ENCODE assay signal across 8 cellular contexts in the genomic region with DNA sequence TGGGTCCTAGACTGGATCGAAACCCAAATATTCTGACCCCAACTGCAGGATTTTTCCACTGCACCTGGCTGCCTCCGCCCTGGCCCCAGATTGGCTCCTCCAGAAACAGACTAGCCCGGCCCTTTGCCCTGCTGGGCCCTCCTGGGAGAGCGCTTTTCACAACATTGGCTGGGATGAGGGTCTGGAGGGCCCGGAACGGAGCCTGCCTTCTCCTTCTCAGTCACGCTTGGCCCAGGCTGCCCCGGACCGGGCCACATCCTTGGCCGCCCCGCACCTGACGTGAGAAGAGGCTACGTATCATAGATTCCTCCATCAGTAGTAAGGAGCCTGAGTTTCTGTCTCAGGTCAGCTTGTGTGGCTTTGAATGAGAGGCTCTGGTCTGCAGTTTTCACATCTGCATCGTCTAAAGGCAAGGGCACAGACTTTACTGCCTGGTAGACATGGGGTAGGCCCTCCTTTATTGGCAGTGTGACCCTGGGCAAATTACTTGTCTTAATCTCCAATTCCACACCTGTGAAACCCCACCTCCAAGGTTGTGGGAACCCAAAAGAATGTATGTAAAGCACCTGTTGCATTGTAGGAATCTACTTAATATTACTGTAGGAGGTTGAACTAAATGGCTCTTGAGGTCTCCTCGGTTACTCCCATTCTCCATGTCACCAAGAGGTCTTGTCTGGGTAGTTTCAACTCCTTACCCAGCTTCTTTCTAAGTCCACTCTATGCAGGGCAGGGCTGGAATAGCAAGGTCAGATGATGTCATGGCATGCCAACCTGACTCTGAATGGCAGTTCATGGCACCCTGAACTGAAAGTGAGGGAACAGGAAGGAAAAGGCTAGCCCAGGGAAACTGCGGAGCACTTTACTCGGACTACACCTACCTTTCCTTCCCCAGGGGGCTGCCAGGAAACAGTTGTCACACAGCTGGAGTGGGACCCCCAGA. TPM values are rescaled to one million over a fixed set of nuclear protein-coding genes. Genes with fewer than 3 reads are reported as not detected.
DNase-seq lines count a peak whose midpoint lies in the region; ATAC-seq and TF ChIP-seq lines count a peak whose summit lies in the region.

No MANE protein-coding gene starts in this region.

- H3K36me3 Mint-ChIP-seq in IgD-negative memory B cell = no peaks in the 10 kb centered on the region

- H3K9me3 Mint-ChIP-seq in IgD-negative memory B cell = no peaks in the 10 kb centered on the region

- H3K4me3 Mint-ChIP-seq in IgD-negative memory B cell = peak overlapping the region; percentile 90 to 98 (median 95)

- peak overlapping the region; percentile 79 for H3K27ac ChIP-seq in 22Rv1
- H3K27ac ChIP-seq in brain microvascular endothelial cell = peak overlapping the region; percentile 91
- H3K27ac ChIP-seq in layer of hippocampus (ENCODE audit: low read depth, low read length) = peak overlapping the region; percentile 72
- H3K27ac ChIP-seq in substantia nigra (ENCODE audit: low read depth, low read length, poor library complexity, severe bottlenecking) = peak overlapping the region; percentile 63

- no peaks in the 10 kb centered on the region for H3K27me3 Mint-ChIP-seq in IgD-negative memory B cell

- TF ChIP-seq CTCF in 22Rv1 (IDR thresholded peaks at IDR 0.05) = no peak
- TF ChIP-seq CTCF in brain microvascular endothelial cell (IDR thresholded peaks at IDR 0.05; ENCODE audit: low read depth, low read length, missing control alignments) = no peak

- H3K36me3 ChIP-seq in brain microvascular endothelial cell (replicated peaks) = peaks cover 7% of the 10 kb centered on the region

- H3K4me1 Mint-ChIP-seq in IgD-negative memory B cell = peaks cover 13 to 31% (median 26%) of the 10 kb centered on the region in 3 donors

- peak; percentile 19 for ATAC-seq in GM19328 (IDR thresholded peaks at IDR 0.05; ENCODE audit: unreplicated experiment)

- in situ Hi-C loops in brain microvascular endothelial cell (cut with HindIII; ENCODE audit: low pct_ligation_motif_present, low sequenced_read_pairs) = no loop called here

- DNase-seq in brain microvascular endothelial cell (peak; percentile 3), substantia nigra (lab: John Stamatoyannopoulos, UW) (peak in 24 of 49 donors; percentile 24 to 75 (median 52)), NCI-H526 treated with DMSO at 0.1 percent for 48 hours (lab: John Stamatoyannopoulos, UW) (no peak)
- no peak for DNase-seq in stimulated activated CD4-positive, alpha-beta T cell treated with anti-CD3 and anti-CD28 coated beads, Interleukin-1b, Interleukin-23, amount 100 ng/mL, for 48 hours

- H3K27me3 ChIP-seq in brain microvascular endothelial cell (replicated peaks) = no peaks in the 10 kb centered on the region
- H3K27me3 ChIP-seq in layer of hippocampus (ENCODE audit: control insufficient read depth, insufficient read depth, low read length) = no peaks in the 10 kb centered on the region

- H3K27ac Mint-ChIP-seq in IgD-negative memory B cell = peak overlapping the region; percentile 83 to 94 (median 83)

- peak overlapping the region; percentile 82 for H3K4me3 ChIP-seq in brain microvascular endothelial cell (ENCODE audit: low read depth, low read length)

RNA-seq across cellular contexts. Expression of gene LRRC3C, which starts 0.7 kb away (rescaled TPM):
- polyA plus RNA-seq in IgD-negative memory B cell = not detected

RNA-seq across cellular contexts. Expression of gene ORMDL3, which starts 0.8 kb away (rescaled TPM):
- 182 TPM for polyA plus RNA-seq in IgD-negative memory B cell

RNA-seq across cellular contexts. Expression of gene GSDMB, which starts 9.8 kb away (rescaled TPM):
- polyA plus RNA-seq in IgD-negative memory B cell = 0.36 TPM

RNA-seq across cellular contexts. Expression of gene GSDMA, which starts 34.6 kb away (rescaled TPM):
- polyA plus RNA-seq in IgD-negative memory B cell = 0.19 TPM

RNA-seq across cellular contexts. Expression of gene PSMD3, which starts 52.4 kb away (rescaled TPM):
- polyA plus RNA-seq in IgD-negative memory B cell = 49.7 TPM
